In genomic region chr9:970310-971002, GRCh38 we compare ENCODE assay signal across 20 cellular contexts. TPM values are rescaled to one million over a fixed set of nuclear protein-coding genes. Genes with fewer than 3 reads are reported as not detected.
DNase-seq lines count a peak whose midpoint lies in the region; ATAC-seq, FAIRE-seq and TF ChIP-seq lines count a peak whose summit lies in the region.
"Had no signal": no experiment of that assay in that cellular context is flagged by ENCODE, and none has a peak within 500 bp of the region (broad histone marks: within the 10 kb centered on the region; RNA-seq: fewer than 3 reads in every experiment).

No MANE protein-coding gene starts in this region.

- H3K4me1 Mint-ChIP-seq in chondrocyte (ENCODE audit: low read depth) (peaks cover 20% of the 10 kb centered on the region), naive B cell (peaks cover 0 to 28% (median 7%) of the 10 kb centered on the region in 3 donors)
- H3K4me1 Mint-ChIP-seq in CD8-positive, alpha-beta T cell (ENCODE audit: low read depth): peaks cover 31% of the 10 kb centered on the region

- intact Hi-C loops in esophagus squamous epithelium (cut with DNase I): no loop called here
- intact Hi-C loops in CD8-positive, alpha-beta T cell (cut with DNase I, micrococcal nuclease): no loop called here

- H3K27ac Mint-ChIP-seq in chondrocyte (ENCODE audit: unreplicated experiment) (no peak overlapping the region), naive B cell (peak overlapping the region in 2 of 6 donors; percentile 64 to 74)
- H3K27ac Mint-ChIP-seq in CD8-positive, alpha-beta T cell: no peak overlapping the region
- H3K27ac Mint-ChIP-seq: dendritic cell treated with granulocyte-macrophage colony-stimulating factor and Interleukin-4, amounts not matched to agents 40 ng/mL and 50 ng/mL, for 4 days had no signal

- H3K4me3 Mint-ChIP-seq in chondrocyte (ENCODE audit: unreplicated experiment) (peak overlapping the region; percentile 41), naive B cell (peak overlapping the region in 6 of 8 donors; percentile 36 to 74 (median 56))
- no peak overlapping the region for H3K4me3 Mint-ChIP-seq in CD8-positive, alpha-beta T cell
- H3K4me3 Mint-ChIP-seq: dendritic cell treated with granulocyte-macrophage colony-stimulating factor and Interleukin-4, amounts not matched to agents 40 ng/mL and 50 ng/mL, for 4 days had no signal

- no peak for TF ChIP-seq CTCF in chondrocyte (IDR thresholded peaks at IDR 0.05)
- no peak for TF ChIP-seq CTCF in esophagus squamous epithelium (IDR thresholded peaks at IDR 0.05)
- no peak for TF ChIP-seq CTCF in CD8-positive, alpha-beta T cell (IDR thresholded peaks at IDR 0.05)

- no peak for TF ChIP-seq POLR2A in esophagus squamous epithelium (IDR thresholded peaks at IDR 0.05)
- no peak for TF ChIP-seq POLR2A in H54 (IDR thresholded peaks at IDR 0.05; ENCODE audit: low read depth, low read length)

- POLR2A ChIA-PET in CD8-positive, alpha-beta T cell (lab: Charles Lee): no interaction called here

- H3K9me3 Mint-ChIP-seq in chondrocyte (ENCODE audit: low read depth) (no peaks in the 10 kb centered on the region), naive B cell (peaks cover 0 to 39% (median 7%) of the 10 kb centered on the region in 7 donors)
- H3K9me3 Mint-ChIP-seq in CD8-positive, alpha-beta T cell: no peaks in the 10 kb centered on the region
- H3K9me3 Mint-ChIP-seq: dendritic cell treated with granulocyte-macrophage colony-stimulating factor and Interleukin-4, amounts not matched to agents 40 ng/mL and 50 ng/mL, for 4 days had no signal

- H3K4me3 ChIP-seq in esophagus squamous epithelium: no peak overlapping the region
- H3K4me3 ChIP-seq in CD8-positive, alpha-beta T cell (ENCODE audit: low read depth, low read length): no peak overlapping the region
- H3K4me3 ChIP-seq: PC-9, upper lobe of right lung had no signal

- H3K27me3 Mint-ChIP-seq in chondrocyte (ENCODE audit: low read depth) (peaks cover 75% of the 10 kb centered on the region), naive B cell (peaks cover 64 to 78% (median 76%) of the 10 kb centered on the region in 3 donors)
- peaks cover 62% of the 10 kb centered on the region for H3K27me3 Mint-ChIP-seq in CD8-positive, alpha-beta T cell (ENCODE audit: low read depth)

- H3K9me3 ChIP-seq in esophagus squamous epithelium: no peaks in the 10 kb centered on the region
- H3K9me3 ChIP-seq in CD8-positive, alpha-beta T cell (ENCODE audit: low read length): no peaks in the 10 kb centered on the region
- H3K9me3 ChIP-seq: upper lobe of right lung had no signal

- no peaks in the 10 kb centered on the region for H3K36me3 ChIP-seq in esophagus squamous epithelium
- no peaks in the 10 kb centered on the region for H3K36me3 ChIP-seq in CD8-positive, alpha-beta T cell (ENCODE audit: insufficient read depth, low read length)
- H3K36me3 ChIP-seq: upper lobe of right lung had no signal

- FAIRE-seq in H54 (lab: Jason Lieb, UNC): no peak

- ATAC-seq in naive B cell (ENCODE audit: low read depth in 2 of 2): no peak
- ATAC-seq in CD8-positive, alpha-beta T cell: no peak
- ATAC-seq: sciatic nerve, upper lobe of right lung had no signal

- H3K27me3 ChIP-seq in esophagus squamous epithelium: peaks cover 6 to 100% (median 46%) of the 10 kb centered on the region in 4 donors
- peaks cover 37% of the 10 kb centered on the region for H3K27me3 ChIP-seq in CD8-positive, alpha-beta T cell (ENCODE audit: insufficient read depth, low read length)

- WGBS in esophagus squamous epithelium, 2 donors: 48 to 54% methylated on average over 26 to 33 of the region's 46 CpGs

- peak; percentile 4 for DNase-seq in stimulated activated CD4-positive, alpha-beta T cell treated with anti-CD3 and anti-CD28 coated beads, Interleukin-15, amount 100 ng/mL, for 24 hours
- DNase-seq in stimulated activated CD4-positive, alpha-beta T cell treated with anti-CD3 and anti-CD28 coated beads, Interleukin-4, amount 100 ng/mL, for 1 hour: no peak
- DNase-seq in chondrocyte (ENCODE audit: low spot score): no peak
- DNase-seq in naive B cell: no peak
- DNase-seq in esophagus squamous epithelium (lab: John Stamatoyannopoulos, UW): no peak
- DNase-seq in NCI-H510A treated with DMSO at 0.1 percent for 48 hours (lab: John Stamatoyannopoulos, UW): no peak
- no peak for DNase-seq in H54 (ENCODE audit: insufficient read length, low spot score)
- DNase-seq in CD8-positive, alpha-beta T cell: no peak
- DNase-seq: Calu3; GDM1; hippocampal formation; NCI-H187; NCI-H510A; PC-9; stimulated activated CD4-positive, alpha-beta T cell treated with anti-CD3 and anti-CD28 coated beads, Interleukin-2, amount 100 ng/mL, for 48 hours; upper lobe of right lung had no signal

- peaks cover 0 to 61% (median 12%) of the 10 kb centered on the region in 3 donors for H3K4me1 ChIP-seq in esophagus squamous epithelium
- peaks cover 30% of the 10 kb centered on the region for H3K4me1 ChIP-seq in CD8-positive, alpha-beta T cell (ENCODE audit: insufficient read depth, low read length)

- H3K36me3 Mint-ChIP-seq in chondrocyte (ENCODE audit: low read depth): no peaks in the 10 kb centered on the region
- peaks cover 10 to 12% of the 10 kb centered on the region in 2 donors for H3K36me3 Mint-ChIP-seq in naive B cell
- no peaks in the 10 kb centered on the region for H3K36me3 Mint-ChIP-seq in CD8-positive, alpha-beta T cell

- H3K27ac ChIP-seq in esophagus squamous epithelium: no peak overlapping the region
- H3K27ac ChIP-seq in CD8-positive, alpha-beta T cell (ENCODE audit: low read depth, low read length): no peak overlapping the region
- H3K27ac ChIP-seq: PC-9, upper lobe of right lung, VCaP had no signal

- CTCF ChIA-PET in CD8-positive, alpha-beta T cell (lab: Charles Lee): no interaction called here

RNA-seq across cellular contexts. Expression of gene DMRT3, which starts 6.0 kb away (rescaled TPM):
- total RNA-seq in chondrocyte (not detected in 3 replicates), esophagus squamous epithelium (1 to 10 TPM in 1 of 4 donors, not detected in 3; 1.0 TPM)
- polyA plus RNA-seq in naive B cell (ENCODE audit: low read depth in 6 of 6): not detected
- not detected for total RNA-seq in CD8-positive, alpha-beta T cell
- total RNA-seq: Calu3, liver, PC-9, upper lobe of right lung had no signal
- polyA plus RNA-seq: liver had no signal
